In genomic region chr11:57325735-57326048, GRCh38 we compare ENCODE assay signal across 9 cellular contexts. TPM values are rescaled to one million over a fixed set of nuclear protein-coding genes. Genes with fewer than 3 reads are reported as not detected.
DNase-seq lines count a peak whose midpoint lies in the region; ATAC-seq, FAIRE-seq and TF ChIP-seq lines count a peak whose summit lies in the region.
"Had no signal": no experiment of that assay in that cellular context is flagged by ENCODE, and none has a peak within 500 bp of the region (broad histone marks: within the 10 kb centered on the region; RNA-seq: fewer than 3 reads in every experiment).

No MANE protein-coding gene starts in this region.

- TF ChIP-seq CTCF in epithelial cell of proximal tubule (conservative IDR thresholded peaks at IDR 0.05; ENCODE audit: low read depth, low read length) = no peak

- ATAC-seq in GM19455 (IDR thresholded peaks at IDR 0.05; ENCODE audit: unreplicated experiment) = no peak
- no peak for ATAC-seq in GM21825 (IDR thresholded peaks at IDR 0.05; ENCODE audit: unreplicated experiment)

- peak overlapping the region; percentile 84 for H2AFZ ChIP-seq in neuronal stem cell (ENCODE audit: low read length)

- H4K8ac ChIP-seq in neuronal stem cell (ENCODE audit: low read depth, low read length) = no peak overlapping the region

- no CpG with 5 or more reads among the region's 6 CpGs for WGBS in neuronal stem cell (ENCODE audit: extremely low coverage in 2 of 2, insufficient read length in 2 of 2, insufficient replicate concordance in 1 of 2), 2 donors

- peaks cover 49 to 63% of the 10 kb centered on the region in 2 donors for H3K36me3 ChIP-seq in neuronal stem cell (replicated peaks in 1 of 2; ENCODE audit: control insufficient read depth in 2 of 2, insufficient read depth in 2 of 2, low read length in 2 of 2)

- peaks cover 21 to 30% of the 10 kb centered on the region in 2 donors for H3K4me1 ChIP-seq in neuronal stem cell (ENCODE audit: control insufficient read depth in 2 of 2, insufficient read depth in 1 of 2, low read depth in 1 of 2, low read length in 2 of 2)

- H3K27ac ChIP-seq in neuronal stem cell (replicated peaks; ENCODE audit: low read length) = peak overlapping the region; percentile 97

- no peaks in the 10 kb centered on the region for H3K27me3 ChIP-seq in neuronal stem cell (ENCODE audit: control insufficient read depth in 3 of 3, insufficient read depth in 3 of 3, low read depth in 1 of 3, low read length in 3 of 3)

- H3K9me3 ChIP-seq in neuronal stem cell (replicated peaks in 1 of 2; ENCODE audit: control insufficient read depth in 2 of 2, insufficient read depth in 1 of 2, low read depth in 1 of 2, low read length in 2 of 2) = peaks cover 0 to 1% of the 10 kb centered on the region in 2 donors

- FAIRE-seq in RCC 7860 (lab: Jason Lieb, UNC) = peak; percentile 83
- FAIRE-seq: A204.1 had no signal

- DNase-seq in DMS153 treated with DMSO at 0.1 percent for 48 hours (lab: John Stamatoyannopoulos, UW; ENCODE audit: unreplicated experiment) = peak; percentile 26
- no peak for DNase-seq in DMS153 (lab: John Stamatoyannopoulos, UW)
- no peak for DNase-seq in RCC 7860 (ENCODE audit: low spot score)
- no peak for DNase-seq in epithelial cell of proximal tubule (ENCODE audit: low read depth)
- no peak for DNase-seq in neuronal stem cell (ENCODE audit: low spot score)
- DNase-seq in NCI-H187 treated with DMSO at 0.1 percent for 48 hours (lab: John Stamatoyannopoulos, UW) = no peak

- H2BK15ac ChIP-seq in neuronal stem cell (ENCODE audit: low read length) = no peak overlapping the region

- H3K4me2 ChIP-seq in neuronal stem cell (ENCODE audit: insufficient read depth, low read length, poor library complexity, severe bottlenecking) = peak overlapping the region; percentile 93

- no peak overlapping the region for H2BK120ac ChIP-seq in neuronal stem cell (ENCODE audit: low read depth, low read length)

- H2AK5ac ChIP-seq in neuronal stem cell (ENCODE audit: low read depth, low read length) = peak overlapping the region; percentile 25

- no peak overlapping the region for H4K91ac ChIP-seq in neuronal stem cell (ENCODE audit: low read depth, low read length, poor library complexity)

- H2BK12ac ChIP-seq in neuronal stem cell (ENCODE audit: low read length) = no peak overlapping the region

- no peak overlapping the region for H3K23ac ChIP-seq in neuronal stem cell (ENCODE audit: low read depth, low read length, poor library complexity)

- H3K4me3 ChIP-seq in epithelial cell of proximal tubule (ENCODE audit: low read depth, low read length) (peak overlapping the region; percentile 94), neuronal stem cell (ENCODE audit: low read length in 2 of 2) (peak overlapping the region; percentile 72 to 73)

- H3K14ac ChIP-seq in neuronal stem cell (ENCODE audit: low read length) = no peak overlapping the region

- H2BK5ac ChIP-seq in neuronal stem cell (ENCODE audit: low read length) = peak overlapping the region; percentile 39

- H3K79me1 ChIP-seq in neuronal stem cell (ENCODE audit: low read depth, low read length) = peaks cover 10% of the 10 kb centered on the region

- peak overlapping the region; percentile 80 for H3K9ac ChIP-seq in neuronal stem cell (ENCODE audit: low read depth, low read length, poor library complexity)

- H3K18ac ChIP-seq in neuronal stem cell (ENCODE audit: low read length) = no peak overlapping the region

- H3K4ac ChIP-seq in neuronal stem cell (ENCODE audit: low read length) = no peak overlapping the region

RNA-seq across cellular contexts. Expression of gene TNKS1BP1, which starts 0.9 kb away (rescaled TPM):
- total RNA-seq in epithelial cell of proximal tubule = 65.4 and 66.3 TPM in 2 replicates
- 77.7 TPM for polyA plus RNA-seq in neuronal stem cell (2013, experiment 1 of 2)
- polyA plus RNA-seq in neuronal stem cell (2013, experiment 2 of 2) = 73.2 TPM

RNA-seq across cellular contexts. Expression of gene SSRP1, which starts 10.0 kb away (rescaled TPM):
- total RNA-seq in epithelial cell of proximal tubule = 141 and 218 TPM in 2 replicates
- polyA plus RNA-seq in neuronal stem cell (2013, experiment 1 of 2) = 208 TPM
- 198 TPM for polyA plus RNA-seq in neuronal stem cell (2013, experiment 2 of 2)

RNA-seq across cellular contexts. Expression of gene P2RX3, which starts 12.5 kb away (rescaled TPM):
- not detected in 2 replicates for total RNA-seq in epithelial cell of proximal tubule
- 2.9 TPM for polyA plus RNA-seq in neuronal stem cell (2013, experiment 1 of 2)
- 2.7 TPM for polyA plus RNA-seq in neuronal stem cell (2013, experiment 2 of 2)

RNA-seq across cellular contexts. Expression of gene PRG3, which starts 55.3 kb away (rescaled TPM):
- total RNA-seq in epithelial cell of proximal tubule = not detected in 2 replicates
- polyA plus RNA-seq in neuronal stem cell (2013, experiment 1 of 2) = not detected
- not detected for polyA plus RNA-seq in neuronal stem cell (2013, experiment 2 of 2)
